Comparison of ENCODE assay signal across 1 cellular context in the genomic region with DNA sequence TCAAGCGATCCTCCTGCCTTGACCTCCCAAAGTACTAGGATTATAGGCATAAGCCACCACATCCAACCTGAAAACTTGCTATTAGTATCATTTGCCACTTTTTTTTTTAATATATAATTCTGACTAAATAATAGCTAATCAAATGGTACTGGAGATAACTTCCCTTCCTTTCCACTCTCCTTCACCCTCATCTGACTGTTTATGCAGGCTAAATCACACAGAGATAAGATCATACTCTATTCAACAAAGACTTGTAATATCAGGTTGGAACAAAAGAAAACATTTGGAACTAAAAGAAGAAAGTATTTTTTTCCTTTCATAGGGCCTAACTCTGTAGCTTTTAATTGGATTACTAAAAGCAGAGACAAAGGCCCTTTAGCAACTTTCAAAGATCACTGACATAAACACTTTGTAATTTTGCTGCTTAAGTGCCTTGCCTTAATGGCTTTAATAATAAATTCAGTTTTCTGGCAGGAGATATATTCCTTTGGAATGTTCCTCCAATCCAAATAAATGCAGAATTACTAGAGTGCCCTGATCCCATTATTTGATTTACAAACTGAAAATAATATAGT.
TF ChIP-seq lines count a peak whose summit lies in the region.

No MANE protein-coding gene starts in this region.

TF ChIP-seq in IMR-90, 13 proteins besides CTCF, POLR2A, EP300 and RAD21 (continued from another document):
- TF ChIP-seq SMC3 (IDR thresholded peaks at IDR 0.05; ENCODE audit: low read depth, low read length): no peak
- no peak for TF ChIP-seq MAFK (IDR thresholded peaks at IDR 0.05; ENCODE audit: low read depth, low read length)
- no peak for TF ChIP-seq FOS (IDR thresholded peaks at IDR 0.05; ENCODE audit: low read depth, low read length)
- TF ChIP-seq, protein P1, sequence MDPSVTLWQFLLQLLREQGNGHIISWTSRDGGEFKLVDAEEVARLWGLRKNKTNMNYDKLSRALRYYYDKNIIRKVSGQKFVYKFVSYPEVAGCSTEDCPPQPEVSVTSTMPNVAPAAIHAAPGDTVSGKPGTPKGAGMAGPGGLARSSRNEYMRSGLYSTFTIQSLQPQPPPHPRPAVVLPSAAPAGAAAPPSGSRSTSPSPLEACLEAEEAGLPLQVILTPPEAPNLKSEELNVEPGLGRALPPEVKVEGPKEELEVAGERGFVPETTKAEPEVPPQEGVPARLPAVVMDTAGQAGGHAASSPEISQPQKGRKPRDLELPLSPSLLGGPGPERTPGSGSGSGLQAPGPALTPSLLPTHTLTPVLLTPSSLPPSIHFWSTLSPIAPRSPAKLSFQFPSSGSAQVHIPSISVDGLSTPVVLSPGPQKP (IDR thresholded peaks at IDR 0.05; ENCODE audit: borderline replicate concordance, low read depth, low read length): no peak
- no peak for TF ChIP-seq NFE2L2 (IDR thresholded peaks at IDR 0.05; ENCODE audit: low read depth, low read length)
- TF ChIP-seq, protein P2, sequence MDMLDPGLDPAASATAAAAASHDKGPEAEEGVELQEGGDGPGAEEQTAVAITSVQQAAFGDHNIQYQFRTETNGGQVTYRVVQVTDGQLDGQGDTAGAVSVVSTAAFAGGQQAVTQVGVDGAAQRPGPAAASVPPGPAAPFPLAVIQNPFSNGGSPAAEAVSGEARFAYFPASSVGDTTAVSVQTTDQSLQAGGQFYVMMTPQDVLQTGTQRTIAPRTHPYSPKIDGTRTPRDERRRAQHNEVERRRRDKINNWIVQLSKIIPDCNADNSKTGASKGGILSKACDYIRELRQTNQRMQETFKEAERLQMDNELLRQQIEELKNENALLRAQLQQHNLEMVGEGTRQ (IDR thresholded peaks at IDR 0.05; ENCODE audit: low read depth, low read length): no peak
- no peak for TF ChIP-seq CHD1 (IDR thresholded peaks at IDR 0.05; ENCODE audit: low read depth, low read length)
- no peak for TF ChIP-seq RFX5 (IDR thresholded peaks at IDR 0.05; ENCODE audit: low read depth, low read length)
- TF ChIP-seq MAZ (IDR thresholded peaks at IDR 0.05; ENCODE audit: borderline replicate concordance, low read depth, low read length): no peak
- TF ChIP-seq RCOR1 (IDR thresholded peaks at IDR 0.05; ENCODE audit: insufficient replicate concordance, low read length): no peak
TF ChIP-seq in IMR-90: peak in this region for 0.
